Comparison of ENCODE assay signal across 23 cellular contexts in genomic region chr10:49749556-49750491, GRCh38. TPM values are rescaled to one million over a fixed set of nuclear protein-coding genes. Genes with fewer than 3 reads are reported as not detected.
DNase-seq lines count a peak whose midpoint lies in the region; FAIRE-seq and TF ChIP-seq lines count a peak whose summit lies in the region.
"Had no signal": no experiment of that assay in that cellular context is flagged by ENCODE, and none has a peak within 500 bp of the region (broad histone marks: within the 10 kb centered on the region; RNA-seq: fewer than 3 reads in every experiment).

No MANE protein-coding gene starts in this region.

- TF ChIP-seq CTCF in D721Med (IDR thresholded peaks at IDR 0.05; ENCODE audit: insufficient read depth, missing control alignments), result no peak
- TF ChIP-seq CTCF in GM13976 (IDR thresholded peaks at IDR 0.05; ENCODE audit: borderline replicate concordance, control extremely low read depth, extremely low read depth, insufficient read depth, missing control alignments), result no peak
- TF ChIP-seq CTCF in esophagus squamous epithelium (IDR thresholded peaks at IDR 0.05), result no peak

- DNase-seq in D721Med (ENCODE audit: insufficient read length, low spot score) (peak; percentile 13), GM13976 (ENCODE audit: low spot score) (peak; percentile 21), ecto neural progenitor cell (ENCODE audit: low spot score) (peak; percentile 39), mesenteric fat pad (ENCODE audit: low spot score) (peak; percentile 81), NCI-H82 treated with DMSO at 0.1 percent for 48 hours (lab: John Stamatoyannopoulos, UW; ENCODE audit: unreplicated experiment) (no peak), esophagus squamous epithelium (lab: John Stamatoyannopoulos, UW) (no peak), 8988T (no peak)
- DNase-seq: ACHN; CD4-positive, alpha-beta memory T cell; DMS153; NCI-H1105; NCI-H2081; NCI-H2171; NCI-H345; NCI-H524; NCI-H82; OCI-M1 had no signal

- no peaks in the 10 kb centered on the region for H3K36me3 ChIP-seq in esophagus squamous epithelium
- H3K36me3 ChIP-seq: BLaER1 treated with 17β-estradiol and CSF1 and Interleukin-3, amounts not matched to agents 10 nM and 100 nM; SJSA1 had no signal

- H3K27me3 ChIP-seq in esophagus squamous epithelium, result peaks cover 0 to 4% (median 0%) of the 10 kb centered on the region in 4 donors
- H3K27me3 ChIP-seq: BLaER1 treated with 17β-estradiol and CSF1 and Interleukin-3, amounts not matched to agents 10 nM and 100 nM had no signal

- no peaks in the 10 kb centered on the region for H3K4me1 ChIP-seq in esophagus squamous epithelium
- H3K4me1 ChIP-seq: BLaER1 treated with 17β-estradiol and CSF1 and Interleukin-3, amounts not matched to agents 10 nM and 100 nM; Caco-2; SJSA1 had no signal

- H3K9me3 ChIP-seq in esophagus squamous epithelium, result no peaks in the 10 kb centered on the region
- H3K9me3 ChIP-seq: BLaER1 treated with 17β-estradiol and CSF1 and Interleukin-3, amounts not matched to agents 10 nM and 100 nM; Caco-2; SJSA1 had no signal

- H3K27ac ChIP-seq in esophagus squamous epithelium, result no peak overlapping the region
- H3K27ac ChIP-seq: BLaER1 treated with 17β-estradiol and CSF1 and Interleukin-3, amounts not matched to agents 10 nM and 100 nM; KMS-11; SJSA1 had no signal

- TF ChIP-seq POLR2A in esophagus squamous epithelium (IDR thresholded peaks at IDR 0.05), result no peak

- no peak for FAIRE-seq in D721Med (lab: Jason Lieb, UNC)
- FAIRE-seq: G401.6, HTR-8/SVneo had no signal

- in situ Hi-C loops in GM13976 (cut with MboI; ENCODE audit: low sequenced_read_pairs, unreplicated experiment), result no loop called here

- H3K4me3 ChIP-seq in esophagus squamous epithelium, result no peak overlapping the region
- H3K4me3 ChIP-seq: BLaER1 treated with 17β-estradiol and CSF1 and Interleukin-3, amounts not matched to agents 10 nM and 100 nM; SJSA1 had no signal

- intact Hi-C loops in esophagus squamous epithelium (cut with DNase I), result no loop called here

- WGBS in esophagus squamous epithelium, 2 donors, result 61 to 74% methylated on average over 4 to 5 of the region's 20 CpGs

RNA-seq across cellular contexts. Expression of gene OGDHL, which starts 12.3 kb away (rescaled TPM):
- total RNA-seq in mesenteric fat pad (not detected), esophagus squamous epithelium (under 1 TPM in 2 of 4 donors, not detected in 2; under 0.01 to 0.79 TPM)
- total RNA-seq: CD4-positive, alpha-beta memory T cell; SJSA1 had no signal

Comparison
In these comparisons a context has a peak if more than half of its experiments do, and no peak if none do; other contexts are left out.
1. DNase-seq: peak in D721Med (single experiment), GM13976 (single experiment), ecto neural progenitor cell (single experiment) and mesenteric fat pad (single experiment); none in NCI-H82 treated with DMSO at 0.1 percent for 48 hours (single experiment), esophagus squamous epithelium (single experiment) and 8988T (single experiment).